ENCODE assay signal across 1 cellular context in the genomic region with DNA sequence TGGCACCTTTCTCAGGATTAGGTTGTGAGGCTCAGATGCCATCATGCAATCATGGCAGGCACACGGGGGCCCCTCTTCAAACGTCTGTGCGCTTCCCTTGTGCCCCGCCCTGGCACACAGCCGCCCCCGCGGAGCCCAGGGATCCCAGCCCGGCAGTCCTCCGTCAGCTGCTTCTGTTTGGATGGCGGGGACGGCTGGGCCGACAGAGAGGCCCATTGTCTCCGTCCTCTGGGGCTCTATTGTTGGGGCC.
TF ChIP-seq lines count a peak whose summit lies in the region.

No MANE protein-coding gene starts in this region.

TF ChIP-seq in HepG2, 621 proteins besides CTCF, POLR2A, EP300 and RAD21 (continues in another document):
- TF ChIP-seq, protein P1, sequence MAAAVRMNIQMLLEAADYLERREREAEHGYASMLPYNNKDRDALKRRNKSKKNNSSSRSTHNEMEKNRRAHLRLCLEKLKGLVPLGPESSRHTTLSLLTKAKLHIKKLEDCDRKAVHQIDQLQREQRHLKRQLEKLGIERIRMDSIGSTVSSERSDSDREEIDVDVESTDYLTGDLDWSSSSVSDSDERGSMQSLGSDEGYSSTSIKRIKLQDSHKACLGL (CRISPR knock-in tag; IDR thresholded peaks at IDR 0.05) = no peak
- TF ChIP-seq ERF (CRISPR knock-in tag; IDR thresholded peaks at IDR 0.05) (no peak), JDP2 (CRISPR knock-in tag; IDR thresholded peaks at IDR 0.05; ENCODE audit: borderline replicate concordance) (no peak), SRSF1 (optimal IDR thresholded peaks at IDR 0.05; ENCODE audit: low read depth, low read length) (peak; percentile 10), ZNF776 (CRISPR knock-in tag; IDR thresholded peaks at IDR 0.05) (0 out of 2 replicates have a peak, but pooled peaks have one; percentile 22), ZNF670 (CRISPR knock-in tag; IDR thresholded peaks at IDR 0.05; ENCODE audit: borderline replicate concordance) (no peak), ZNF331 (CRISPR knock-in tag; IDR thresholded peaks at IDR 0.05) (no peak), ZFP1 (CRISPR knock-in tag; IDR thresholded peaks at IDR 0.05) (no peak), REPIN1 (CRISPR knock-in tag; IDR thresholded peaks at IDR 0.05; ENCODE audit: borderline replicate concordance, low read depth) (no peak; the same call in 1 of the 2 replicates), ARHGAP35 (CRISPR knock-in tag; IDR thresholded peaks at IDR 0.05; ENCODE audit: borderline replicate concordance) (no peak), CBX1 (IDR thresholded peaks at IDR 0.05; ENCODE audit: low read depth) (no peak), ELF4 (CRISPR knock-in tag; IDR thresholded peaks at IDR 0.05; ENCODE audit: borderline replicate concordance) (no peak), NR2F1 (CRISPR knock-in tag; IDR thresholded peaks at IDR 0.05) (no peak), ZNF644 (CRISPR knock-in tag; IDR thresholded peaks at IDR 0.05; ENCODE audit: low read depth) (0 out of 2 replicates have a peak, but pooled peaks have one; percentile 12), HOXA3 (CRISPR knock-in tag; IDR thresholded peaks at IDR 0.05) (no peak), SIN3B (IDR thresholded peaks at IDR 0.05; ENCODE audit: low read length) (no peak), ZNF383 (CRISPR knock-in tag; IDR thresholded peaks at IDR 0.05; ENCODE audit: borderline replicate concordance) (no peak), ARNT (IDR thresholded peaks at IDR 0.05) (no peak), ZNF343 (CRISPR knock-in tag; IDR thresholded peaks at IDR 0.05) (0 out of 2 replicates have a peak, but pooled peaks have one; percentile 65), AHR (CRISPR knock-in tag; IDR thresholded peaks at IDR 0.05) (0 out of 2 replicates have a peak, but pooled peaks have one; percentile 6), RORA (CRISPR knock-in tag; IDR thresholded peaks at IDR 0.05) (no peak), ZNF12 (CRISPR knock-in tag; IDR thresholded peaks at IDR 0.05) (no peak), ZBTB21 (CRISPR knock-in tag; IDR thresholded peaks at IDR 0.05) (no peak), ZNF674 (CRISPR knock-in tag; IDR thresholded peaks at IDR 0.05; ENCODE audit: low read depth) (no peak), RNF2 (conservative IDR thresholded peaks at IDR 0.05; ENCODE audit: low read depth) (no peak), ISX (CRISPR knock-in tag; conservative IDR thresholded peaks at IDR 0.05) (0 out of 2 replicates have a peak, but pooled peaks have one; percentile 28), SALL1 (CRISPR knock-in tag; IDR thresholded peaks at IDR 0.05) (no peak), ZNF3 (CRISPR knock-in tag; IDR thresholded peaks at IDR 0.05) (no peak), ZNF879 (CRISPR knock-in tag; IDR thresholded peaks at IDR 0.05) (no peak), ISL2 (CRISPR knock-in tag; IDR thresholded peaks at IDR 0.05) (no peak), ZBTB3 (CRISPR knock-in tag; IDR thresholded peaks at IDR 0.05; ENCODE audit: borderline replicate concordance, low read depth) (peak; percentile 81; the same call in 1 of the 2 replicates), JUN (CRISPR knock-in tag; IDR thresholded peaks at IDR 0.05) (no peak), LCORL (IDR thresholded peaks at IDR 0.05) (no peak), LCORL (CRISPR knock-in tag; IDR thresholded peaks at IDR 0.05) (no peak), ZNF619 (CRISPR knock-in tag; IDR thresholded peaks at IDR 0.05) (0 out of 2 replicates have a peak, but pooled peaks have one; percentile 27), ZKSCAN8 (CRISPR knock-in tag; IDR thresholded peaks at IDR 0.05; ENCODE audit: borderline replicate concordance) (no peak), KDM2A (CRISPR knock-in tag; IDR thresholded peaks at IDR 0.05; ENCODE audit: borderline replicate concordance, low read depth) (no peak)
- TF ChIP-seq, protein P2, sequence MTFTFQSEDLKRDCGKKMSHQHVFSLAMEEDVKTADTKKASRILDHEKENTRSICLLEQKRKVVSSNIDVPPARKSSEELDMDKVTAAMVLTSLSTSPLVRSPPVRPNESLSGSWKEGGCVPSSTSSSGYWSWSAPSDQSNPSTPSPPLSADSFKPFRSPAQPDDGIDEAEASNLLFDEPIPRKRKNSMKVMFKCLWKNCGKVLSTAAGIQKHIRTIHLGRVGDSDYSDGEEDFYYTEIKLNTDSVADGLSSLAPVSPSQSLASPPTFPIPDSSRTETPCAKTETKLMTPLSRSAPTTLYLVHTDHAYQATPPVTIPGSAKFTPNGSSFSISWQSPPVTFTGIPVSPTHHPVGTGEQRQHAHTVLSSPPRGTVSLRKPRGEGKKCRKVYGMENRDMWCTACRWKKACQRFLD (CRISPR knock-in tag; IDR thresholded peaks at IDR 0.05; ENCODE audit: borderline replicate concordance) = no peak
- TF ChIP-seq, protein P3, sequence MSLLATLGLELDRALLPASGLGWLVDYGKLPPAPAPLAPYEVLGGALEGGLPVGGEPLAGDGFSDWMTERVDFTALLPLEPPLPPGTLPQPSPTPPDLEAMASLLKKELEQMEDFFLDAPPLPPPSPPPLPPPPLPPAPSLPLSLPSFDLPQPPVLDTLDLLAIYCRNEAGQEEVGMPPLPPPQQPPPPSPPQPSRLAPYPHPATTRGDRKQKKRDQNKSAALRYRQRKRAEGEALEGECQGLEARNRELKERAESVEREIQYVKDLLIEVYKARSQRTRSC (CRISPR knock-in tag; IDR thresholded peaks at IDR 0.05; ENCODE audit: low read depth) = 0 out of 2 replicates have a peak, but pooled peaks have one; percentile 46
- TF ChIP-seq, protein P4, sequence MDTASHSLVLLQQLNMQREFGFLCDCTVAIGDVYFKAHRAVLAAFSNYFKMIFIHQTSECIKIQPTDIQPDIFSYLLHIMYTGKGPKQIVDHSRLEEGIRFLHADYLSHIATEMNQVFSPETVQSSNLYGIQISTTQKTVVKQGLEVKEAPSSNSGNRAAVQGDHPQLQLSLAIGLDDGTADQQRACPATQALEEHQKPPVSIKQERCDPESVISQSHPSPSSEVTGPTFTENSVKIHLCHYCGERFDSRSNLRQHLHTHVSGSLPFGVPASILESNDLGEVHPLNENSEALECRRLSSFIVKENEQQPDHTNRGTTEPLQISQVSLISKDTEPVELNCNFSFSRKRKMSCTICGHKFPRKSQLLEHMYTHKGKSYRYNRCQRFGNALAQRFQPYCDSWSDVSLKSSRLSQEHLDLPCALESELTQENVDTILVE (CRISPR knock-in tag; IDR thresholded peaks at IDR 0.05) = no peak
- TF ChIP-seq, protein P5, sequence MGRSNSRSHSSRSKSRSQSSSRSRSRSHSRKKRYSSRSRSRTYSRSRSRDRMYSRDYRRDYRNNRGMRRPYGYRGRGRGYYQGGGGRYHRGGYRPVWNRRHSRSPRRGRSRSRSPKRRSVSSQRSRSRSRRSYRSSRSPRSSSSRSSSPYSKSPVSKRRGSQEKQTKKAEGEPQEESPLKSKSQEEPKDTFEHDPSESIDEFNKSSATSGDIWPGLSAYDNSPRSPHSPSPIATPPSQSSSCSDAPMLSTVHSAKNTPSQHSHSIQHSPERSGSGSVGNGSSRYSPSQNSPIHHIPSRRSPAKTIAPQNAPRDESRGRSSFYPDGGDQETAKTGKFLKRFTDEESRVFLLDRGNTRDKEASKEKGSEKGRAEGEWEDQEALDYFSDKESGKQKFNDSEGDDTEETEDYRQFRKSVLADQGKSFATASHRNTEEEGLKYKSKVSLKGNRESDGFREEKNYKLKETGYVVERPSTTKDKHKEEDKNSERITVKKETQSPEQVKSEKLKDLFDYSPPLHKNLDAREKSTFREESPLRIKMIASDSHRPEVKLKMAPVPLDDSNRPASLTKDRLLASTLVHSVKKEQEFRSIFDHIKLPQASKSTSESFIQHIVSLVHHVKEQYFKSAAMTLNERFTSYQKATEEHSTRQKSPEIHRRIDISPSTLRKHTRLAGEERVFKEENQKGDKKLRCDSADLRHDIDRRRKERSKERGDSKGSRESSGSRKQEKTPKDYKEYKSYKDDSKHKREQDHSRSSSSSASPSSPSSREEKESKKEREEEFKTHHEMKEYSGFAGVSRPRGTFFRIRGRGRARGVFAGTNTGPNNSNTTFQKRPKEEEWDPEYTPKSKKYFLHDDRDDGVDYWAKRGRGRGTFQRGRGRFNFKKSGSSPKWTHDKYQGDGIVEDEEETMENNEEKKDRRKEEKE (IDR thresholded peaks at IDR 0.05) = no peak
- TF ChIP-seq, protein P6, sequence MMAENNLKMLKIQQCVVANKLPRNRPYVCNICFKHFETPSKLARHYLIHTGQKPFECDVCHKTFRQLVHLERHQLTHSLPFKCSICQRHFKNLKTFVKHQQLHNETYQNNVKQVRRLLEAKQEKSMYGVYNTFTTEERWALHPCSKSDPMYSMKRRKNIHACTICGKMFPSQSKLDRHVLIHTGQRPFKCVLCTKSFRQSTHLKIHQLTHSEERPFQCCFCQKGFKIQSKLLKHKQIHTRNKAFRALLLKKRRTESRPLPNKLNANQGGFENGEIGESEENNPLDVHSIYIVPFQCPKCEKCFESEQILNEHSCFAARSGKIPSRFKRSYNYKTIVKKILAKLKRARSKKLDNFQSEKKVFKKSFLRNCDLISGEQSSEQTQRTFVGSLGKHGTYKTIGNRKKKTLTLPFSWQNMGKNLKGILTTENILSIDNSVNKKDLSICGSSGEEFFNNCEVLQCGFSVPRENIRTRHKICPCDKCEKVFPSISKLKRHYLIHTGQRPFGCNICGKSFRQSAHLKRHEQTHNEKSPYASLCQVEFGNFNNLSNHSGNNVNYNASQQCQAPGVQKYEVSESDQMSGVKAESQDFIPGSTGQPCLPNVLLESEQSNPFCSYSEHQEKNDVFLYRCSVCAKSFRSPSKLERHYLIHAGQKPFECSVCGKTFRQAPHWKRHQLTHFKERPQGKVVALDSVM (CRISPR knock-in tag; IDR thresholded peaks at IDR 0.05) = no peak
- TF ChIP-seq, protein P7, sequence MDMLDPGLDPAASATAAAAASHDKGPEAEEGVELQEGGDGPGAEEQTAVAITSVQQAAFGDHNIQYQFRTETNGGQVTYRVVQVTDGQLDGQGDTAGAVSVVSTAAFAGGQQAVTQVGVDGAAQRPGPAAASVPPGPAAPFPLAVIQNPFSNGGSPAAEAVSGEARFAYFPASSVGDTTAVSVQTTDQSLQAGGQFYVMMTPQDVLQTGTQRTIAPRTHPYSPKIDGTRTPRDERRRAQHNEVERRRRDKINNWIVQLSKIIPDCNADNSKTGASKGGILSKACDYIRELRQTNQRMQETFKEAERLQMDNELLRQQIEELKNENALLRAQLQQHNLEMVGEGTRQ (IDR thresholded peaks at IDR 0.05; ENCODE audit: low read depth, low read length) = no peak
- TF ChIP-seq, protein P7 (CRISPR knock-in tag; IDR thresholded peaks at IDR 0.05; ENCODE audit: borderline replicate concordance) = no peak
- TF ChIP-seq, protein P8, sequence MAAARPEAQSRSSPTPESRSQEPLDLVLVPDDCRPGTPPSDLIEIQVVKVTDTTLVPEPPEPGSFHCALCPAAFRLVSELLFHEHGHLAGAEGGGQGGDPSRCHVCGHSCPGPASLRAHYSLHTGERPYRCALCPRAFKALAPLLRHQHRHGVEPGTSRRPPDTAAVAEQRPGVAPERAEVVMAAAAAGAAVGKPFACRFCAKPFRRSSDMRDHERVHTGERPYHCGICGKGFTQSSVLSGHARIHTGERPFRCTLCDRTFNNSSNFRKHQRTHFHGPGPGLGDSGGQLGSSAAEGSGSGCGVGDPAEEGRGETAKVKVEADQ (CRISPR knock-in tag; IDR thresholded peaks at IDR 0.05; ENCODE audit: borderline replicate concordance) = no peak
- TF ChIP-seq, protein P9, sequence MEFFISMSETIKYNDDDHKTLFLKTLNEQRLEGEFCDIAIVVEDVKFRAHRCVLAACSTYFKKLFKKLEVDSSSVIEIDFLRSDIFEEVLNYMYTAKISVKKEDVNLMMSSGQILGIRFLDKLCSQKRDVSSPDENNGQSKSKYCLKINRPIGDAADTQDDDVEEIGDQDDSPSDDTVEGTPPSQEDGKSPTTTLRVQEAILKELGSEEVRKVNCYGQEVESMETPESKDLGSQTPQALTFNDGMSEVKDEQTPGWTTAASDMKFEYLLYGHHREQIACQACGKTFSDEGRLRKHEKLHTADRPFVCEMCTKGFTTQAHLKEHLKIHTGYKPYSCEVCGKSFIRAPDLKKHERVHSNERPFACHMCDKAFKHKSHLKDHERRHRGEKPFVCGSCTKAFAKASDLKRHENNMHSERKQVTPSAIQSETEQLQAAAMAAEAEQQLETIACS (CRISPR knock-in tag; IDR thresholded peaks at IDR 0.05) = no peak
- TF ChIP-seq, protein P10, sequence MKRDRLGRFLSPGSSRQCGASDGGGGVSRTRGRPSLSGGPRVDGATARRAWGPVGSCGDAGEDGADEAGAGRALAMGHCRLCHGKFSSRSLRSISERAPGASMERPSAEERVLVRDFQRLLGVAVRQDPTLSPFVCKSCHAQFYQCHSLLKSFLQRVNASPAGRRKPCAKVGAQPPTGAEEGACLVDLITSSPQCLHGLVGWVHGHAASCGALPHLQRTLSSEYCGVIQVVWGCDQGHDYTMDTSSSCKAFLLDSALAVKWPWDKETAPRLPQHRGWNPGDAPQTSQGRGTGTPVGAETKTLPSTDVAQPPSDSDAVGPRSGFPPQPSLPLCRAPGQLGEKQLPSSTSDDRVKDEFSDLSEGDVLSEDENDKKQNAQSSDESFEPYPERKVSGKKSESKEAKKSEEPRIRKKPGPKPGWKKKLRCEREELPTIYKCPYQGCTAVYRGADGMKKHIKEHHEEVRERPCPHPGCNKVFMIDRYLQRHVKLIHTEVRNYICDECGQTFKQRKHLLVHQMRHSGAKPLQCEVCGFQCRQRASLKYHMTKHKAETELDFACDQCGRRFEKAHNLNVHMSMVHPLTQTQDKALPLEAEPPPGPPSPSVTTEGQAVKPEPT (CRISPR knock-in tag; IDR thresholded peaks at IDR 0.05; ENCODE audit: low read depth) = 0 out of 2 replicates have a peak, but pooled peaks have one; percentile 57
- TF ChIP-seq, protein P11, sequence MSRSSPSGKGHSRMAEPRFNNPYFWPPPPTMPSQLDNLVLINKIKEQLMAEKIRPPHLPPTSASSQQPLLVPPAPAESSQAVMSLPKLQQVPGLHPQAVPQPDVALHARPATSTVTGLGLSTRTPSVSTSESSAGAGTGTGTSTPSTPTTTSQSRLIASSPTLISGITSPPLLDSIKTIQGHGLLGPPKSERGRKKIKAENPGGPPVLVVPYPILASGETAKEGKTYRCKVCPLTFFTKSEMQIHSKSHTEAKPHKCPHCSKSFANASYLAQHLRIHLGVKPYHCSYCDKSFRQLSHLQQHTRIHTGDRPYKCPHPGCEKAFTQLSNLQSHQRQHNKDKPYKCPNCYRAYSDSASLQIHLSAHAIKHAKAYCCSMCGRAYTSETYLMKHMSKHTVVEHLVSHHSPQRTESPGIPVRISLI (CRISPR knock-in tag; IDR thresholded peaks at IDR 0.05; ENCODE audit: borderline replicate concordance) = no peak
